ENCODE assay signal across 10 cellular contexts in genomic region chr12:1932264-1932777, GRCh38. TPM values are rescaled to one million over a fixed set of nuclear protein-coding genes. Genes with fewer than 3 reads are reported as not detected.
A peak's percentile ranks its signal among the peaks of the same experiment; 100 is the strongest.
DNase-seq lines count a peak whose midpoint lies in the region; ATAC-seq and TF ChIP-seq lines count a peak whose summit lies in the region.
"Had no signal": no experiment of that assay in that cellular context is flagged by ENCODE, and none has a peak within 500 bp of the region (broad histone marks: within the 10 kb centered on the region; RNA-seq: fewer than 3 reads in every experiment).

No MANE protein-coding gene starts in this region.

- H3K9me3 ChIP-seq in SJCRH30 (replicated peaks) (no peaks in the 10 kb centered on the region), left ventricle myocardium inferior (replicated peaks) (no peaks in the 10 kb centered on the region), sigmoid colon (no peaks in the 10 kb centered on the region)

- WGBS in sigmoid colon, 2 donors: 16 to 35% methylated on average over 16 of the region's 16 CpGs

- H3K27me3 ChIP-seq in SJCRH30 (no peaks in the 10 kb centered on the region), left ventricle myocardium inferior (ENCODE audit: low read depth) (peaks cover 24% of the 10 kb centered on the region), sigmoid colon (no peaks in the 10 kb centered on the region)

- TF ChIP-seq CTCF in GM13977 (IDR thresholded peaks at IDR 0.05; ENCODE audit: extremely low read depth, insufficient read depth, missing control alignments) (no peak), left ventricle myocardium inferior (IDR thresholded peaks at IDR 0.05; ENCODE audit: borderline replicate concordance) (no peak), sigmoid colon (IDR thresholded peaks at IDR 0.05) (no peak)

- H3K36me3 ChIP-seq in SJCRH30: no peaks in the 10 kb centered on the region
- H3K36me3 ChIP-seq in left ventricle myocardium inferior: no peaks in the 10 kb centered on the region
- no peaks in the 10 kb centered on the region for H3K36me3 ChIP-seq in sigmoid colon

- no peak for TF ChIP-seq POLR2A in sigmoid colon (IDR thresholded peaks at IDR 0.05)

- ATAC-seq in HG02759 (IDR thresholded peaks at IDR 0.05; ENCODE audit: unreplicated experiment) (no peak), HG02571 (IDR thresholded peaks at IDR 0.05; ENCODE audit: unreplicated experiment) (no peak)

- H3K4me3 ChIP-seq in SJCRH30 (peak overlapping the region; percentile 4; the same call in 1 of the 2 replicates), left ventricle myocardium inferior (no peak overlapping the region), sigmoid colon (peak overlapping the region in 1 of 4 donors; percentile 1)

- in situ Hi-C loops in GM13977 (cut with MboI; ENCODE audit: low pct_unique_long_range_greater_than_20kb, low sequenced_read_pairs, unreplicated experiment): loop anchor here (10.0 kb wide), 1 partner anchor 278 kb away; no protein-coding TSS in a partner anchor

- intact Hi-C loops in left ventricle myocardium inferior (cut with micrococcal nuclease): loop anchor here (10.0 kb wide), 1 partner anchor 298 kb away; no protein-coding TSS in a partner anchor
- intact Hi-C loops in sigmoid colon (cut with DNase I): loop anchor here (10.0 kb wide), 1 partner anchor 652 kb away; no protein-coding TSS in a partner anchor

- H3K27ac ChIP-seq in SJCRH30 (no peak overlapping the region), left ventricle myocardium inferior (replicated peaks) (peak overlapping the region; percentile 44), sigmoid colon (peak overlapping the region; percentile 44 to 84 (median 76))

- peak; percentile 58 to 94 (median 90) for TF ChIP-seq EP300 in sigmoid colon (IDR thresholded peaks at IDR 0.05)

- H3K4me1 ChIP-seq in SJCRH30 (peaks cover 26% of the 10 kb centered on the region), left ventricle myocardium inferior (peaks cover 63% of the 10 kb centered on the region), sigmoid colon (peaks cover 0 to 88% (median 80%) of the 10 kb centered on the region in 4 donors)

- peak; percentile 40 for DNase-seq in GM13977 (ENCODE audit: low spot score)
- peak; percentile 41 to 59 for DNase-seq in SJCRH30
- DNase-seq in left ventricle myocardium inferior: peak; percentile 75
- peak; percentile 95 for DNase-seq in sigmoid colon
- no peak for DNase-seq in SKM-1 (lab: John Stamatoyannopoulos, UW; ENCODE audit: unreplicated experiment)
- DNase-seq in NCI-H187 treated with DMSO at 0.1 percent for 48 hours (lab: John Stamatoyannopoulos, UW): no peak
- DNase-seq: foreskin melanocyte, NCI-H524 treated with DMSO at 0.1 percent for 48 hours had no signal

RNA-seq across cellular contexts. Expression of gene CACNA2D4, which starts 13.9 kb away (rescaled TPM):
- 2.7 and 3.6 TPM in 2 replicates for total RNA-seq in SJCRH30 (2014; rRNA removed; shearing (Covaris generic))
- 1.2 TPM for total RNA-seq in left ventricle myocardium inferior
- total RNA-seq in sigmoid colon: 1 to 10 TPM; 2.8 to 4.9 (median 3.4) TPM
- polyA plus RNA-seq in sigmoid colon: 1 to 10 TPM; 3.6 to 5.8 (median 5.4) TPM

Comparison
In these comparisons a context has a peak if more than half of its experiments do, and no peak if none do; other contexts are left out.
1. DNase-seq: peak in GM13977 (single experiment), SJCRH30 (2 of 2), left ventricle myocardium inferior (single experiment) and sigmoid colon (single experiment); none in SKM-1 (single experiment) and NCI-H187 treated with DMSO at 0.1 percent for 48 hours (single experiment).